Comparison of ENCODE assay signal across 9 cellular contexts in the genomic region with DNA sequence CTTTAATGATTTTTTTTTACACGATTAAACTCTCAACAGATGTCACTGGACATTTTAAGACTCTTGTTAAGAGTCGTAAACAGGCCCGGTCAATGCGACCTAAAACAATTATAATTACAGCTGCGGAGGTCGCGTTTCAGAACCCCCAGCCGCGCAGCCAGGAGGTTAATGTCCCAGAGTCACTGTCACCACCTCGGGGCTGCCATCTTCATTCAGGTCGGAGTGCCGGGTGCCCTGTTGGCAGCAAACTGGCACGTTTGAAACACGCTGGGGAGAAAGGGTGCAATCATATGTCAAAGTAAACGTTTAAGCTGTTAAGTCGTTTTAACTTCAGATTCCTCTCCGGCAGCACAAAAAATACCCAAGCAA. TPM values are rescaled to one million over a fixed set of nuclear protein-coding genes. Genes with fewer than 3 reads are reported as not detected.
DNase-seq lines count a peak whose midpoint lies in the region; ATAC-seq and TF ChIP-seq lines count a peak whose summit lies in the region.
"Had no signal": no experiment of that assay in that cellular context is flagged by ENCODE, and none has a peak within 500 bp of the region (broad histone marks: within the 10 kb centered on the region; RNA-seq: fewer than 3 reads in every experiment).

No MANE protein-coding gene starts in this region.

- 5 to 7% methylated on average over 11 to 13 of the region's 17 CpGs for whole genome bisulfite sequencing in esophagus squamous epithelium, 2 donors
- 5 to 7% methylated on average over 17 of the region's 17 CpGs for WGBS in sigmoid colon, 2 donors
- WGBS in lower leg skin, 2 donors: 3 to 6% methylated on average over 17 of the region's 17 CpGs

- H3K27ac ChIP-seq in Panc1 (ENCODE audit: low read length): peak overlapping the region; percentile 70
- peak overlapping the region in 1 of 4 donors; percentile 55 for H3K27ac ChIP-seq in esophagus squamous epithelium
- H3K27ac ChIP-seq in sigmoid colon: peak overlapping the region in 1 of 4 donors; percentile 68
- H3K27ac ChIP-seq: right lobe of liver had no signal

- no peak for TF ChIP-seq POLR2A in esophagus squamous epithelium (IDR thresholded peaks at IDR 0.05)
- no peak for TF ChIP-seq POLR2A in sigmoid colon (IDR thresholded peaks at IDR 0.05)
- no peak for TF ChIP-seq POLR2A in lower leg skin (IDR thresholded peaks at IDR 0.05)

- peak overlapping the region; percentile 65 for H3K4me3 ChIP-seq in GM08714 (ENCODE audit: low read length)
- peak overlapping the region; percentile 63 to 72 for H3K4me3 ChIP-seq in Panc1 (ENCODE audit: low read depth in 2 of 2, low read length in 2 of 2)
- H3K4me3 ChIP-seq in esophagus squamous epithelium: peak overlapping the region; percentile 28 to 69 (median 48)
- peak overlapping the region; percentile 32 to 58 (median 48) for H3K4me3 ChIP-seq in sigmoid colon
- H3K4me3 ChIP-seq in lower leg skin (ENCODE audit: low read depth, poor library complexity, severe bottlenecking): no peak overlapping the region

- DNase-seq in Panc1 (ENCODE audit: low read depth, low spot score) (no peak), esophagus squamous epithelium (lab: John Stamatoyannopoulos, UW) (no peak), sigmoid colon (no peak), lower leg skin (ENCODE audit: low spot score in 2 of 2) (no peak)
- no peak for DNase-seq in effector CD8-positive, alpha-beta T cell (lab: John Stamatoyannopoulos, UW)
- DNase-seq in central memory CD4-positive, alpha-beta T cell: no peak

- 0 out of 2 replicates have a peak, but pooled peaks cover 5% of the 10 kb centered on the region for H3K4me1 ChIP-seq in Panc1 (ENCODE audit: control insufficient read depth, insufficient read depth, low read length)
- peaks cover 28 to 51% (median 34%) of the 10 kb centered on the region in 3 donors for H3K4me1 ChIP-seq in esophagus squamous epithelium
- peaks cover 0 to 45% (median 41%) of the 10 kb centered on the region in 4 donors for H3K4me1 ChIP-seq in sigmoid colon

- intact Hi-C loops in Panc1 (cut with micrococcal nuclease; ENCODE audit: unreplicated experiment): no loop called here
- intact Hi-C loops in esophagus squamous epithelium (cut with DNase I): no loop called here
- intact Hi-C loops in sigmoid colon (cut with DNase I): no loop called here
- intact Hi-C loops in lower leg skin (cut with DNase I; ENCODE audit: low total_unique reads): no loop called here

- ATAC-seq in Panc1: no peak
- ATAC-seq in GM21360 (IDR thresholded peaks at IDR 0.05; ENCODE audit: unreplicated experiment): no peak
- ATAC-seq: right lobe of liver had no signal

- POLR2A ChIA-PET in Panc1 (lab: Charles Lee): no interaction called here

- TF ChIP-seq EP300 in sigmoid colon (IDR thresholded peaks at IDR 0.05): no peak

- no peak for TF ChIP-seq CTCF in Panc1 (IDR thresholded peaks at IDR 0.05)
- TF ChIP-seq CTCF in esophagus squamous epithelium (IDR thresholded peaks at IDR 0.05): no peak
- no peak for TF ChIP-seq CTCF in sigmoid colon (IDR thresholded peaks at IDR 0.05)
- TF ChIP-seq CTCF in lower leg skin (IDR thresholded peaks at IDR 0.05): no peak

- no TSS peak for BruUV-seq in Panc1 (replicated peaks; lab: Mats Ljungman, UMichigan)

- no peaks in the 10 kb centered on the region for H3K9me3 ChIP-seq in Panc1 (ENCODE audit: control insufficient read depth, insufficient read depth, low read depth, low read length)
- H3K9me3 ChIP-seq in esophagus squamous epithelium: no peaks in the 10 kb centered on the region
- no peaks in the 10 kb centered on the region for H3K9me3 ChIP-seq in sigmoid colon
- H3K9me3 ChIP-seq: right lobe of liver had no signal

- no peaks in the 10 kb centered on the region for H3K27me3 ChIP-seq in Panc1 (ENCODE audit: control insufficient read depth, insufficient read depth, low read length)
- H3K27me3 ChIP-seq in esophagus squamous epithelium: peaks cover 6 to 99% (median 10%) of the 10 kb centered on the region in 4 donors
- H3K27me3 ChIP-seq in sigmoid colon: peaks cover 33 to 89% (median 81%) of the 10 kb centered on the region in 3 donors

- in situ Hi-C loops in Panc1 (cut with HindIII; ENCODE audit: low pct_unique_long_range_greater_than_20kb, low sequenced_read_pairs): no loop called here

- H3K36me3 ChIP-seq in Panc1 (ENCODE audit: control insufficient read depth, insufficient read depth, low read length) (no peaks in the 10 kb centered on the region), esophagus squamous epithelium (no peaks in the 10 kb centered on the region), sigmoid colon (no peaks in the 10 kb centered on the region)
- H3K36me3 ChIP-seq: right lobe of liver had no signal

- CTCF ChIA-PET in Panc1 (lab: Charles Lee): interaction anchor here (0.7 kb wide), 1 partner anchor 38 kb away, joined by 10 read pairs; no protein-coding TSS in a partner anchor

RNA-seq across cellular contexts. Expression of a gene that starts 0.7 kb away (rescaled TPM):
- 4.5 TPM for total RNA-seq in Panc1 (2021; ENCODE audit: unreplicated experiment)
- polyA plus RNA-seq in Panc1 (2012; ENCODE audit: insufficient read length): 2.3 TPM
- under 1 TPM in 2 of 4 donors, not detected in 2; 0.04 to 0.19 TPM for total RNA-seq in esophagus squamous epithelium
- under 1 TPM in 2 of 4 donors, not detected in 2; 0.28 to 0.66 TPM for total RNA-seq in sigmoid colon
- polyA plus RNA-seq in sigmoid colon: under 1 TPM in 1 of 3 donors, not detected in 2; 0.13 TPM
- total RNA-seq in lower leg skin: under 1 TPM in 2 of 4 donors, not detected in 2; 0.17 to 0.62 TPM
- total RNA-seq: right lobe of liver had no signal
